Comparison of ENCODE assay signal across 10 cellular contexts in genomic region chr12:68420225-68421008, GRCh38.
DNase-seq lines count a peak whose midpoint lies in the region; ATAC-seq lines count a peak whose summit lies in the region.
"Had no signal": no experiment of that assay in that cellular context is flagged by ENCODE, and none has a peak within 500 bp of the region (broad histone marks: within the 10 kb centered on the region; RNA-seq: fewer than 3 reads in every experiment).

No MANE protein-coding gene starts in this region.

- no peaks in the 10 kb centered on the region for H3K4me1 ChIP-seq in urinary bladder (ENCODE audit: insufficient read depth)

- ATAC-seq in effector memory CD8-positive, alpha-beta T cell (replicated peaks): peak; percentile 73
- peak; percentile 69 to 77 for ATAC-seq in natural killer cell treated with Interleukin-12 subunit alpha and Interleukin-12 subunit beta and Interleukin-15 and Interleukin-18, amount 100 ng/mL, for 72 hours
- no peak for ATAC-seq in HG02884 (IDR thresholded peaks at IDR 0.05; ENCODE audit: unreplicated experiment)
- no peak for ATAC-seq in GM21526 (IDR thresholded peaks at IDR 0.05; ENCODE audit: low FRiP score, unreplicated experiment)

- H3K27ac ChIP-seq in urinary bladder (ENCODE audit: low read depth): peak overlapping the region; percentile 51

- CTCF ChIA-PET in activated naive CD4-positive, alpha-beta T cell treated with anti-CD3 and anti-CD28 coated beads, Interleukin-2, amount 10 ng/mL, durations not matched to agents 7 days and 5 days (lab: Charles Lee): no interaction called here

- no peaks in the 10 kb centered on the region for H3K36me3 ChIP-seq in urinary bladder (ENCODE audit: insufficient read depth)

- H3K9me3 Mint-ChIP-seq in activated naive CD4-positive, alpha-beta T cell treated with anti-CD3 and anti-CD28 coated beads, Interleukin-2, amount 10 ng/mL, durations not matched to agents 7 days and 5 days: no peaks in the 10 kb centered on the region
- H3K9me3 Mint-ChIP-seq in effector memory CD8-positive, alpha-beta T cell: no peaks in the 10 kb centered on the region
- H3K9me3 Mint-ChIP-seq in natural killer cell treated with Interleukin-12 subunit alpha and Interleukin-12 subunit beta and Interleukin-15 and Interleukin-18, amount 100 ng/mL, for 72 hours: peaks cover 5% of the 10 kb centered on the region

- peaks cover 4% of the 10 kb centered on the region for H3K36me3 Mint-ChIP-seq in activated naive CD4-positive, alpha-beta T cell treated with anti-CD3 and anti-CD28 coated beads, Interleukin-2, amount 10 ng/mL, durations not matched to agents 7 days and 5 days
- peaks cover 10% of the 10 kb centered on the region for H3K36me3 Mint-ChIP-seq in effector memory CD8-positive, alpha-beta T cell (ENCODE audit: insufficient read depth)
- H3K36me3 Mint-ChIP-seq in natural killer cell treated with Interleukin-12 subunit alpha and Interleukin-12 subunit beta and Interleukin-15 and Interleukin-18, amount 100 ng/mL, for 72 hours: peaks cover 15% of the 10 kb centered on the region

- peak overlapping the region; percentile 7 for H3K4me3 ChIP-seq in urinary bladder (ENCODE audit: low read depth, low read length)

- H3K4me3 Mint-ChIP-seq in activated naive CD4-positive, alpha-beta T cell treated with anti-CD3 and anti-CD28 coated beads, Interleukin-2, amount 10 ng/mL, durations not matched to agents 7 days and 5 days: no peak overlapping the region
- H3K4me3 Mint-ChIP-seq in effector memory CD8-positive, alpha-beta T cell: peak overlapping the region; percentile 44 to 73
- H3K4me3 Mint-ChIP-seq in natural killer cell treated with Interleukin-12 subunit alpha and Interleukin-12 subunit beta and Interleukin-15 and Interleukin-18, amount 100 ng/mL, for 72 hours: peak overlapping the region; percentile 75
- H3K4me3 Mint-ChIP-seq: B cell had no signal

- H3K27ac Mint-ChIP-seq in activated naive CD4-positive, alpha-beta T cell treated with anti-CD3 and anti-CD28 coated beads, Interleukin-2, amount 10 ng/mL, durations not matched to agents 7 days and 5 days: no peak overlapping the region
- H3K27ac Mint-ChIP-seq in effector memory CD8-positive, alpha-beta T cell: peak overlapping the region; percentile 89 to 95
- peak overlapping the region; percentile 79 to 84 for H3K27ac Mint-ChIP-seq in natural killer cell treated with Interleukin-12 subunit alpha and Interleukin-12 subunit beta and Interleukin-15 and Interleukin-18, amount 100 ng/mL, for 72 hours

- DNase-seq in activated naive CD4-positive, alpha-beta T cell treated with Interleukin-2 at 50 U/mL for 16 hours: peak; percentile 11
- no peak for DNase-seq in activated naive CD4-positive, alpha-beta T cell treated with anti-CD3 and anti-CD28 coated beads, Interleukin-2, amount 10 ng/mL, durations not matched to agents 7 days and 5 days
- DNase-seq in effector memory CD8-positive, alpha-beta T cell: no peak
- DNase-seq in natural killer cell treated with Interleukin-12 subunit alpha and Interleukin-12 subunit beta and Interleukin-15 and Interleukin-18, amount 100 ng/mL, for 72 hours (ENCODE audit: low spot score): no peak
- no peak for DNase-seq in stimulated activated CD4-positive, alpha-beta T cell treated with anti-CD3 and anti-CD28 coated beads, Interleukin-12 subunit alpha, Interleukin-12 subunit beta, amount 100 ng/mL, for 4 hours
- DNase-seq: stimulated activated CD4-positive, alpha-beta T cell treated with anti-CD3 and anti-CD28 coated beads, Interleukin-2, amount 100 ng/mL, for 48 hours had no signal

- H3K4me1 Mint-ChIP-seq in activated naive CD4-positive, alpha-beta T cell treated with anti-CD3 and anti-CD28 coated beads, Interleukin-2, amount 10 ng/mL, durations not matched to agents 7 days and 5 days: peaks cover 2% of the 10 kb centered on the region
- peaks cover 47 to 53% of the 10 kb centered on the region in 2 donors for H3K4me1 Mint-ChIP-seq in effector memory CD8-positive, alpha-beta T cell (ENCODE audit: low read depth in 2 of 2)
- peaks cover 55 to 75% of the 10 kb centered on the region in 2 donors for H3K4me1 Mint-ChIP-seq in natural killer cell treated with Interleukin-12 subunit alpha and Interleukin-12 subunit beta and Interleukin-15 and Interleukin-18, amount 100 ng/mL, for 72 hours (ENCODE audit: low read depth in 2 of 2)

- 40% methylated on average over 11 of the region's 11 CpGs for WGBS in urinary bladder

- peaks cover 3% of the 10 kb centered on the region for H3K27me3 Mint-ChIP-seq in activated naive CD4-positive, alpha-beta T cell treated with anti-CD3 and anti-CD28 coated beads, Interleukin-2, amount 10 ng/mL, durations not matched to agents 7 days and 5 days
- H3K27me3 Mint-ChIP-seq in effector memory CD8-positive, alpha-beta T cell: no peaks in the 10 kb centered on the region
- H3K27me3 Mint-ChIP-seq in natural killer cell treated with Interleukin-12 subunit alpha and Interleukin-12 subunit beta and Interleukin-15 and Interleukin-18, amount 100 ng/mL, for 72 hours: no peaks in the 10 kb centered on the region
- H3K27me3 Mint-ChIP-seq: B cell had no signal

Comparison
In these comparisons a context has a peak if more than half of its experiments do, and no peak if none do; other contexts are left out.
1. ATAC-seq: peak in effector memory CD8-positive, alpha-beta T cell (single experiment) and natural killer cell treated with Interleukin-12 subunit alpha and Interleukin-12 subunit beta and Interleukin-15 and Interleukin-18, amount 100 ng/mL, for 72 hours (2 of 2); none in HG02884 (single experiment) and GM21526 (single experiment).